Comparison of ENCODE assay signal across 6 cellular contexts in genomic region chr1:59945790-59946189, GRCh38. TPM values are rescaled to one million over a fixed set of nuclear protein-coding genes. Genes with fewer than 3 reads are reported as not detected.
"Had no signal": no experiment of that assay in that cellular context is flagged by ENCODE, and none has a peak within 500 bp of the region (broad histone marks: within the 10 kb centered on the region; RNA-seq: fewer than 3 reads in every experiment).

No MANE protein-coding gene starts in this region.

- DNase-seq: H9, HCEC 1CT, IMR-90 had no signal

- H2AFZ ChIP-seq: GM23338 had no signal

- H3K4me3 ChIP-seq: GM23338, K562 had no signal

- H3K4me2 ChIP-seq: GM23338 had no signal

RNA-seq across cellular contexts. Expression of gene CYP2J2, which starts 19.2 kb away (rescaled TPM):
- total RNA-seq: HT-29, K562 had no signal
- polyA plus RNA-seq: IMR-90, K562 had no signal
